ENCODE assay signal across 13 cellular contexts in genomic region chrX:53186363-53186762, GRCh38. TPM values are rescaled to one million over a fixed set of nuclear protein-coding genes. Genes with fewer than 3 reads are reported as not detected.
DNase-seq lines count a peak whose midpoint lies in the region; ATAC-seq, FAIRE-seq and TF ChIP-seq lines count a peak whose summit lies in the region.
"Had no signal": no experiment of that assay in that cellular context is flagged by ENCODE, and none has a peak within 500 bp of the region (broad histone marks: within the 10 kb centered on the region; RNA-seq: fewer than 3 reads in every experiment).

No MANE protein-coding gene starts in this region.

- no peak overlapping the region for H3K4me3 Mint-ChIP-seq in activated T-cell treated with anti-CD3 and anti-CD28 coated beads, Interleukin-2, amount 50 U/mL, for 72 hours
- no peak overlapping the region for H3K4me3 Mint-ChIP-seq in naive thymus-derived CD8-positive, alpha-beta T cell
- H3K4me3 Mint-ChIP-seq: brain; CD4-positive, CD25-positive, alpha-beta regulatory T cell; naive thymus-derived CD4-positive, alpha-beta T cell; T-helper 1 cell treated with Interleukin-12 subunit alpha and Interleukin-12 subunit beta and Interleukin-4 antibody, amounts not matched to agents 30 μg/mL and 1 μg/mL, for 36 hours had no signal

- in situ Hi-C loops in ACHN (cut with HindIII; ENCODE audit: low pct_ligation_motif_present, low pct_unique_long_range_greater_than_20kb, low sequenced_read_pairs), result no loop called here

- ATAC-seq in activated T-cell treated with anti-CD3 and anti-CD28 coated beads, Interleukin-2, amount 50 U/mL, for 72 hours (replicated peaks in 1 of 2), result peak; percentile 75 to 80
- ATAC-seq in mucosa of descending colon, result peak; percentile 58
- ATAC-seq in naive thymus-derived CD8-positive, alpha-beta T cell, result no peak
- ATAC-seq: naive thymus-derived CD4-positive, alpha-beta T cell had no signal

- no peaks in the 10 kb centered on the region for H3K36me3 ChIP-seq in mucosa of descending colon (ENCODE audit: low read depth)

- H3K4me1 ChIP-seq in mucosa of descending colon (ENCODE audit: low read depth), result no peaks in the 10 kb centered on the region

- no peaks in the 10 kb centered on the region for H3K9me3 Mint-ChIP-seq in activated T-cell treated with anti-CD3 and anti-CD28 coated beads, Interleukin-2, amount 50 U/mL, for 72 hours
- peaks cover 0 to 2% (median 0%) of the 10 kb centered on the region in 9 donors for H3K9me3 Mint-ChIP-seq in naive thymus-derived CD8-positive, alpha-beta T cell
- H3K9me3 Mint-ChIP-seq: T-helper 1 cell treated with Interleukin-12 subunit alpha and Interleukin-12 subunit beta and Interleukin-4 antibody, amounts not matched to agents 30 μg/mL and 1 μg/mL, for 36 hours had no signal

- DNase-seq in ACHN (peak; percentile 17), H54 (ENCODE audit: insufficient read length, low spot score) (peak; percentile 17), mucosa of descending colon (no peak), ureter (ENCODE audit: low spot score) (no peak), Ammon's horn (ENCODE audit: low spot score) (no peak)
- peak; percentile 6 to 58 for DNase-seq in activated T-cell treated with anti-CD3 and anti-CD28 coated beads, Interleukin-2, amount 50 U/mL, for 72 hours
- no peak for DNase-seq in activated CD4-positive, CD25-positive, alpha-beta regulatory T cell treated with anti-CD3 and anti-CD28 coated beads, Interleukin-2, amount 50 U/mL, for 72 hours
- no peak for DNase-seq in naive thymus-derived CD8-positive, alpha-beta T cell
- DNase-seq: CD4-positive, CD25-positive, alpha-beta regulatory T cell; naive thymus-derived CD4-positive, alpha-beta T cell; NCI-H2029 treated with DMSO at 0.1 percent for 48 hours had no signal

- no peaks in the 10 kb centered on the region for H3K36me3 Mint-ChIP-seq in activated T-cell treated with anti-CD3 and anti-CD28 coated beads, Interleukin-2, amount 50 U/mL, for 72 hours (ENCODE audit: insufficient read depth in 2 of 2)
- H3K36me3 Mint-ChIP-seq in naive thymus-derived CD8-positive, alpha-beta T cell, result no peaks in the 10 kb centered on the region

- H3K27me3 Mint-ChIP-seq in activated T-cell treated with anti-CD3 and anti-CD28 coated beads, Interleukin-2, amount 50 U/mL, for 72 hours (ENCODE audit: low read depth), result no peaks in the 10 kb centered on the region
- no peaks in the 10 kb centered on the region for H3K27me3 Mint-ChIP-seq in naive thymus-derived CD8-positive, alpha-beta T cell
- H3K27me3 Mint-ChIP-seq: CD4-positive, CD25-positive, alpha-beta regulatory T cell; naive thymus-derived CD4-positive, alpha-beta T cell had no signal

- no peak for FAIRE-seq in H54 (lab: Jason Lieb, UNC)

- H3K4me1 Mint-ChIP-seq in activated T-cell treated with anti-CD3 and anti-CD28 coated beads, Interleukin-2, amount 50 U/mL, for 72 hours (ENCODE audit: low read depth), result peaks cover 37% of the 10 kb centered on the region
- peaks cover 0 to 2% (median 0%) of the 10 kb centered on the region in 4 donors for H3K4me1 Mint-ChIP-seq in naive thymus-derived CD8-positive, alpha-beta T cell
- H3K4me1 Mint-ChIP-seq: brain; naive thymus-derived CD4-positive, alpha-beta T cell had no signal

- H3K4me3 ChIP-seq in mucosa of descending colon, result no peak overlapping the region

- POLR2A ChIA-PET in naive thymus-derived CD8-positive, alpha-beta T cell (lab: Charles Lee), result no interaction called here

- no peak for TF ChIP-seq CTCF in mucosa of descending colon (IDR thresholded peaks at IDR 0.05)

- no peak for TF ChIP-seq POLR2A in H54 (IDR thresholded peaks at IDR 0.05; ENCODE audit: low read depth, low read length)

- no peak overlapping the region for H3K27ac Mint-ChIP-seq in activated T-cell treated with anti-CD3 and anti-CD28 coated beads, Interleukin-2, amount 50 U/mL, for 72 hours
- H3K27ac Mint-ChIP-seq in naive thymus-derived CD8-positive, alpha-beta T cell, result peak overlapping the region in 2 of 10 donors; percentile 39 to 49
- H3K27ac Mint-ChIP-seq: brain; T-helper 1 cell treated with Interleukin-12 subunit alpha and Interleukin-12 subunit beta and Interleukin-4 antibody, amounts not matched to agents 30 μg/mL and 1 μg/mL, for 36 hours had no signal

- H3K9me3 ChIP-seq in mucosa of descending colon, result no peaks in the 10 kb centered on the region

- intact Hi-C loops in mucosa of descending colon (cut with DNase I, micrococcal nuclease), result no loop called here

RNA-seq across cellular contexts. Expression of gene KDM5C, which starts 38.6 kb away (rescaled TPM):
- 100 to 1,000 TPM; 105 to 151 TPM for total RNA-seq in activated T-cell treated with anti-CD3 and anti-CD28 coated beads, Interleukin-2, amount 50 U/mL, for 72 hours
- total RNA-seq in mucosa of descending colon (100 to 1,000 TPM in 1 of 3 donors, 10 to 100 TPM in 2; 74.5 to 109 (median 80.2) TPM), ureter (163 TPM)
- total RNA-seq in naive thymus-derived CD8-positive, alpha-beta T cell, result 100 to 1,000 TPM; 147 to 153 TPM
- polyA plus RNA-seq in naive thymus-derived CD8-positive, alpha-beta T cell, result 10 to 100 TPM; 21.0 to 26.5 (median 23.6) TPM

Comparison
In these comparisons a context has a peak if more than half of its experiments do, and no peak if none do; other contexts are left out.
1. DNase-seq: peak in ACHN (single experiment), H54 (single experiment) and activated T-cell treated with anti-CD3 and anti-CD28 coated beads, Interleukin-2, amount 50 U/mL, for 72 hours (2 of 2); none in mucosa of descending colon (0 of 3), ureter (single experiment), activated CD4-positive, CD25-positive, alpha-beta regulatory T cell treated with anti-CD3 and anti-CD28 coated beads, Interleukin-2, amount 50 U/mL, for 72 hours (single experiment), Ammon's horn (single experiment) and naive thymus-derived CD8-positive, alpha-beta T cell (0 of 10).
2. ATAC-seq: peak in activated T-cell treated with anti-CD3 and anti-CD28 coated beads, Interleukin-2, amount 50 U/mL, for 72 hours (2 of 2) and mucosa of descending colon (single experiment); none in naive thymus-derived CD8-positive, alpha-beta T cell (0 of 2).